Comparison of ENCODE assay signal across 1 cellular context in genomic region chr22:45475063-45475747, GRCh38.
TF ChIP-seq lines count a peak whose summit lies in the region.

No MANE protein-coding gene starts in this region.

TF ChIP-seq in IMR-90, 13 proteins besides CTCF, POLR2A, EP300 and RAD21 (continued from another document):
- no peak for TF ChIP-seq ELK1 (IDR thresholded peaks at IDR 0.05; ENCODE audit: borderline replicate concordance, low read depth, low read length)
- no peak for TF ChIP-seq MAFK (IDR thresholded peaks at IDR 0.05; ENCODE audit: low read depth, low read length)
- TF ChIP-seq MAZ (IDR thresholded peaks at IDR 0.05; ENCODE audit: borderline replicate concordance, low read depth, low read length) = no peak
- TF ChIP-seq RCOR1 (IDR thresholded peaks at IDR 0.05; ENCODE audit: insufficient replicate concordance, low read length) = no peak
- no peak for TF ChIP-seq CEBPB (IDR thresholded peaks at IDR 0.05; ENCODE audit: low read depth, low read length)
- no peak for TF ChIP-seq NFE2L2 (IDR thresholded peaks at IDR 0.05; ENCODE audit: low read depth, low read length)
- no peak for TF ChIP-seq RFX5 (IDR thresholded peaks at IDR 0.05; ENCODE audit: low read depth, low read length)
